In genomic region chr2:238290715-238291549, GRCh38 we compare ENCODE assay signal across 11 cellular contexts. TPM values are rescaled to one million over a fixed set of nuclear protein-coding genes. Genes with fewer than 3 reads are reported as not detected.
DNase-seq lines count a peak whose midpoint lies in the region; ATAC-seq lines count a peak whose summit lies in the region.
"Had no signal": no experiment of that assay in that cellular context is flagged by ENCODE, and none has a peak within 500 bp of the region (broad histone marks: within the 10 kb centered on the region; RNA-seq: fewer than 3 reads in every experiment).

No MANE protein-coding gene starts in this region.

- peak overlapping the region; percentile 91 for H3K27ac ChIP-seq in epithelial cell of prostate

- intact Hi-C loops in sciatic nerve (cut with DNase I), result no loop called here

- ATAC-seq in sciatic nerve (no peak), GM18519 (IDR thresholded peaks at IDR 0.05; ENCODE audit: low FRiP score, unreplicated experiment) (no peak), HG02571 (IDR thresholded peaks at IDR 0.05; ENCODE audit: unreplicated experiment) (no peak), GM18520 (IDR thresholded peaks at IDR 0.05; ENCODE audit: unreplicated experiment) (no peak)
- ATAC-seq: GM12878 had no signal

- peak; percentile 65 for DNase-seq in DMS 273 (lab: John Stamatoyannopoulos, UW; ENCODE audit: unreplicated experiment)
- DNase-seq in NCI-H446 (lab: John Stamatoyannopoulos, UW), result peak; percentile 26 to 68
- no peak for DNase-seq in epithelial cell of prostate (ENCODE audit: low read depth, low spot score)
- DNase-seq in sciatic nerve (ENCODE audit: low spot score), result peak; percentile 66
- no peak for DNase-seq in kidney tubule cell (ENCODE audit: low spot score)
- DNase-seq: kidney glomerular epithelial cell, MG63 had no signal

RNA-seq across cellular contexts. Expression of gene PER2, which starts 2.5 kb away (rescaled TPM):
- total RNA-seq in sciatic nerve, result 24.7 TPM

RNA-seq across cellular contexts. Expression of gene TRAF3IP1, which starts 29.4 kb away (rescaled TPM):
- total RNA-seq in sciatic nerve, result 33.4 TPM

RNA-seq across cellular contexts. Expression of gene HES6, which starts 51.1 kb away (rescaled TPM):
- total RNA-seq in sciatic nerve, result 6.1 TPM

Comparison
In these comparisons a context has a peak if more than half of its experiments do, and no peak if none do; other contexts are left out.
1. DNase-seq: peak in DMS 273 (single experiment), NCI-H446 (2 of 2) and sciatic nerve (single experiment); none in epithelial cell of prostate (single experiment) and kidney tubule cell (single experiment).